9 cellular contexts compared by ENCODE assay signal in genomic region chr5:150912312-150912814, GRCh38. TPM values are rescaled to one million over a fixed set of nuclear protein-coding genes. Genes with fewer than 3 reads are reported as not detected.
"Had no signal": no experiment of that assay in that cellular context is flagged by ENCODE, and none has a peak within 500 bp of the region (broad histone marks: within the 10 kb centered on the region; RNA-seq: fewer than 3 reads in every experiment).

No MANE protein-coding gene starts in this region.

- DNase-seq: GDM1, GF-D8 had no signal

- H3K4me3 ChIP-seq: GM12878 had no signal

- FAIRE-seq: G401.6, GM12878, GM12891, GM12892, GM18507, GM19239 had no signal

- ATAC-seq: GM12878 had no signal

RNA-seq across cellular contexts. Expression of gene ZNF300, which starts 7.6 kb away (rescaled TPM):
- total RNA-seq: G401 had no signal
